ENCODE assay signal across 8 cellular contexts in the genomic region with DNA sequence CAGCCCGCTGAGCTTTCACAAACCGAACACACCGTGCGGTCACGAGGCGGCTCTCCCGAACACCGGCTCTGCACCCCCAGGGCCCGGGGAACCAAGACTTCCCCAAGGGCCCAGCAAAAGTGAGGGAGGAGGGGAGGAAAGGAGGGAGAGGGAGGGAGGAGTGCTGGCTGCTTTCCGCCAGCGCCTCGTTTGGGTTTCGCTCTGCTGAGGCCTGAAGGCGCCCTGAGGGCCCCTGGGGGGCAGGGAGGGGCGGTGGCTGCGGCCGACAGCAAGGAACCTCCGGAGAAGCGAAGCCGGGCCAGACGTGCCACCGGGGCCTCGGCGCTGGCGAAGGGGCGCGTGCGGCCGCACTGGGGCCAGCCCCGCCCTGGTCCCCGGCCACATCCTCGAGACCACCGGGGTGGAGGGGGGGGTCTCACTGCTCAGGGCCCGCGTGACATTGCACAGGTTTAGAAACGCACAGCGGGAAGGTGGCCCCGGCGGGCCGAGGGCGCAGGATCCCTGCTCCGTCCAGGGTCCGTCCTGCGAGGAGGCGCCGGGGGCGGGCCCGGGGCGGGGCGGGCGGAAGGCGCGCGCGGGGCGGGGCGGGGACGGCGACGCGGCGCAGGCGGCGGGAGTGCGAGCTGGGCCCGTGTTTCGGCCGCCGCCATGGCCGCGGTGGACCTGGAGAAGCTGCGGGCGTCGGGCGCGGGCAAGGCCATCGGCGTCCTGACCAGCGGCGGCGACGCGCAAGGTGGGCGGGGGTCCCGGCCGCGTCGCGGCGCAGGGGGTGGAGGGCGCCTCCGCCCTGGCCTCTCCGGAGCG. TPM values are rescaled to one million over a fixed set of nuclear protein-coding genes. Genes with fewer than 3 reads are reported as not detected.
DNase-seq lines count a peak whose midpoint lies in the region; ATAC-seq and TF ChIP-seq lines count a peak whose summit lies in the region.

A gene (plus strand): TSS at position 596 of the 804 bp plus-strand sequence. CDS start 53 bp downstream, at position 649.

- H3K4me1 Mint-ChIP-seq in activated T-cell treated with anti-CD3 and anti-CD28 coated beads, Interleukin-2, amount 50 U/mL, for 72 hours (ENCODE audit: low read depth): peaks cover 54% of the 10 kb centered on the region
- H3K4me1 Mint-ChIP-seq in stimulated activated naive B cell treated with anti-CD40 and anti-IgM and Interleukin-4, amounts not matched to agents 10 μg/mL and 1 μg/mL and 100 μg/mL, for 72 hours: peaks cover 58 to 86% of the 10 kb centered on the region in 2 donors

- H3K27me3 ChIP-seq in PC-3 (ENCODE audit: low read length) (no peaks in the 10 kb centered on the region), muscle layer of colon (ENCODE audit: control insufficient read depth in 1 of 2, insufficient read depth in 2 of 2, low read length in 2 of 2) (peaks cover 0 to 19% of the 10 kb centered on the region in 2 donors)

- H3K9ac ChIP-seq in PC-3 (ENCODE audit: low read length) (peak within 1 kb of the TSS; percentile 84), muscle layer of colon (ENCODE audit: low read length) (peak within 1 kb of the TSS; percentile 65)

- TSS peak; percentile 84 for BruUV-seq in PC-3 (replicated peaks; lab: Mats Ljungman, UMichigan)

- no peaks in the 10 kb centered on the region for H3K9me2 ChIP-seq in PC-3 (replicated peaks; ENCODE audit: low read length)

- intact Hi-C loops in PC-3 (cut with micrococcal nuclease): no loop called here

- peak; percentile 85 for TF ChIP-seq POLR2A in GM18951 (IDR thresholded peaks at IDR 0.05; ENCODE audit: extremely low read depth, insufficient read depth, insufficient read length)

- H3K79me2 ChIP-seq in PC-3 (ENCODE audit: low read length): peaks cover 43% of the 10 kb centered on the region

- peak; percentile 63 for DNase-seq in AG10803 (ENCODE audit: low read depth)
- peak; percentile 61 for DNase-seq in PC-3
- peak; percentile 69 to 81 for DNase-seq in activated T-cell treated with anti-CD3 and anti-CD28 coated beads, Interleukin-2, amount 50 U/mL, for 72 hours
- peak; percentile 82 for DNase-seq in stimulated activated naive B cell treated with anti-CD40 and anti-IgM and Interleukin-4, amounts not matched to agents 10 μg/mL and 1 μg/mL and 100 μg/mL, for 72 hours

- peak within 1 kb of the TSS; percentile 100 for H3K4me2 ChIP-seq in PC-3 (ENCODE audit: low read length)

- H3K4me3 Mint-ChIP-seq in activated T-cell treated with anti-CD3 and anti-CD28 coated beads, Interleukin-2, amount 50 U/mL, for 72 hours: peak within 1 kb of the TSS; percentile 88 to 91
- H3K4me3 Mint-ChIP-seq in stimulated activated naive B cell treated with anti-CD40 and anti-IgM and Interleukin-4, amounts not matched to agents 10 μg/mL and 1 μg/mL and 100 μg/mL, for 72 hours: peak within 1 kb of the TSS; percentile 88 to 90

- peak within 1 kb of the TSS; percentile 77 for H2AFZ ChIP-seq in PC-3 (ENCODE audit: low read length)

- H3K4me3 ChIP-seq in AG10803 (ENCODE audit: low read length) (peak within 1 kb of the TSS; percentile 79), PC-3 (ENCODE audit: low read length) (peak within 1 kb of the TSS; percentile 85), muscle layer of colon (ENCODE audit: low read depth in 1 of 2, low read length in 2 of 2) (peak within 1 kb of the TSS; percentile 74 to 79)

- in situ Hi-C loops in GM18951 (cut with MboI; ENCODE audit: low sequenced_read_pairs, unreplicated experiment): loop anchor here (25.0 kb wide), 1 partner anchor 162 kb away; a partner anchor contains a TSS

- H3K9me3 ChIP-seq in PC-3 (ENCODE audit: low read length) (no peaks in the 10 kb centered on the region), muscle layer of colon (ENCODE audit: low read length) (no peaks in the 10 kb centered on the region)

- H3K27ac ChIP-seq in PC-3 (ENCODE audit: low read length) (peak within 1 kb of the TSS; percentile 46), muscle layer of colon (ENCODE audit: low read depth, low read length) (peak within 1 kb of the TSS; percentile 58)

- H3K27ac Mint-ChIP-seq in activated T-cell treated with anti-CD3 and anti-CD28 coated beads, Interleukin-2, amount 50 U/mL, for 72 hours: peak within 1 kb of the TSS; percentile 60
- peak within 1 kb of the TSS; percentile 98 for H3K27ac Mint-ChIP-seq in stimulated activated naive B cell treated with anti-CD40 and anti-IgM and Interleukin-4, amounts not matched to agents 10 μg/mL and 1 μg/mL and 100 μg/mL, for 72 hours

- ATAC-seq in HG03159 (IDR thresholded peaks at IDR 0.05; ENCODE audit: unreplicated experiment) (peak; percentile 45), PC-3 (peak; percentile 74), esophagus mucosa (peak; percentile 47)
- ATAC-seq in activated T-cell treated with anti-CD3 and anti-CD28 coated beads, Interleukin-2, amount 50 U/mL, for 72 hours (replicated peaks in 1 of 2): peak; percentile 82 to 83
- ATAC-seq in stimulated activated naive B cell treated with anti-CD40 and anti-IgM and Interleukin-4, amounts not matched to agents 10 μg/mL and 1 μg/mL and 100 μg/mL, for 72 hours (replicated peaks): peak; percentile 63 to 72

- H3K36me3 Mint-ChIP-seq in activated T-cell treated with anti-CD3 and anti-CD28 coated beads, Interleukin-2, amount 50 U/mL, for 72 hours (ENCODE audit: insufficient read depth in 2 of 2): no peaks in the 10 kb centered on the region
- peaks cover 0 to 11% of the 10 kb centered on the region in 2 donors for H3K36me3 Mint-ChIP-seq in stimulated activated naive B cell treated with anti-CD40 and anti-IgM and Interleukin-4, amounts not matched to agents 10 μg/mL and 1 μg/mL and 100 μg/mL, for 72 hours

- peaks cover 32% of the 10 kb centered on the region for H4K20me1 ChIP-seq in PC-3 (ENCODE audit: low read length)

- H3K9me3 Mint-ChIP-seq in activated T-cell treated with anti-CD3 and anti-CD28 coated beads, Interleukin-2, amount 50 U/mL, for 72 hours: no peaks in the 10 kb centered on the region
- no peaks in the 10 kb centered on the region for H3K9me3 Mint-ChIP-seq in stimulated activated naive B cell treated with anti-CD40 and anti-IgM and Interleukin-4, amounts not matched to agents 10 μg/mL and 1 μg/mL and 100 μg/mL, for 72 hours

- H3K27me3 Mint-ChIP-seq in activated T-cell treated with anti-CD3 and anti-CD28 coated beads, Interleukin-2, amount 50 U/mL, for 72 hours (ENCODE audit: low read depth): no peaks in the 10 kb centered on the region
- H3K27me3 Mint-ChIP-seq in stimulated activated naive B cell treated with anti-CD40 and anti-IgM and Interleukin-4, amounts not matched to agents 10 μg/mL and 1 μg/mL and 100 μg/mL, for 72 hours: no peaks in the 10 kb centered on the region

- no peaks in the 10 kb centered on the region for H3F3A ChIP-seq in PC-3 (ENCODE audit: low read length, unreplicated experiment)

- POLR2A ChIA-PET in PC-3 (lab: Charles Lee; ENCODE audit: unreplicated experiment): interaction anchor here (0.6 kb wide), 1 partner anchor 364 kb away, joined by 4 read pairs; no protein-coding TSS in a partner anchor

- CTCF ChIA-PET in PC-3 (lab: Charles Lee): no interaction called here

- H3K36me3 ChIP-seq in PC-3 (ENCODE audit: low read depth, low read length) (no peaks in the 10 kb centered on the region), muscle layer of colon (ENCODE audit: insufficient read depth, low read length) (no peaks in the 10 kb centered on the region)

- H3K4me1 ChIP-seq in PC-3 (ENCODE audit: insufficient read depth, low read length) (peaks cover 36% of the 10 kb centered on the region), muscle layer of colon (ENCODE audit: insufficient read depth, low read length) (peaks cover 23% of the 10 kb centered on the region)

- no peak for TF ChIP-seq CTCF in AG10803 (conservative IDR thresholded peaks at IDR 0.05; ENCODE audit: low read length)
- no peak for TF ChIP-seq CTCF in PC-3 (conservative IDR thresholded peaks at IDR 0.05; ENCODE audit: low read depth, low read length)

RNA-seq across cellular contexts. Expression of the gene that starts here (rescaled TPM):
- total RNA-seq in PC-3 (2014; rRNA removed) (223 and 250 TPM in 2 replicates), esophagus mucosa (104 TPM)
- 100 to 1,000 TPM; 104 to 109 TPM for total RNA-seq in activated T-cell treated with anti-CD3 and anti-CD28 coated beads, Interleukin-2, amount 50 U/mL, for 72 hours

Comparison
In these comparisons a context has a peak if more than half of its experiments do, and no peak if none do; other contexts are left out.
1. Peak in every context shown above with its lines: DNase-seq, ATAC-seq, H3K4me3 ChIP-seq and H3K27ac ChIP-seq.